2 cellular contexts compared by ENCODE assay signal in the genomic region with DNA sequence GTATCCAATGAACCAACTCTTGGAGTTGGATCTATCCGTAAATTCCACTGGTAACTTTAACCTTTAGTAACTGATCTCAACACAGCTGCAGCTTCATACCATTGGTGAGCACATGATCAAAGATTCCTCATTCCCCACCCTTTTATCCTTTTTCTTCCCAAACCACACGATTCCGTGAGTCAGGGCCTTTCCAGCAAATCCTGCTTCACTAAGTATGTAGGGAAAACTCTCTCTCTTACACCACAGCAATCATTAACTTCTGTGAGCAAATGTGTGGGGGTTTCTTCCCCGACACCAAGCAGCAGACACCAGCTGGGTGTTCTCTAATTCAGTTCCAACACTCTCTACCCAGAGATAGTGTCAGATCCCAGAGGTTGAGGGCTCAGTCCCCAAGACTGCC.
TF ChIP-seq lines count a peak whose summit lies in the region.

No MANE protein-coding gene starts in this region.

TF ChIP-seq in IMR-90, 13 proteins besides CTCF, POLR2A, EP300 and RAD21:
- TF ChIP-seq FOS (IDR thresholded peaks at IDR 0.05; ENCODE audit: low read depth, low read length) (peak; percentile 32; the same call in 1 of the 2 replicates), RCOR1 (IDR thresholded peaks at IDR 0.05; ENCODE audit: insufficient replicate concordance, low read length) (no peak), SMC3 (IDR thresholded peaks at IDR 0.05; ENCODE audit: low read depth, low read length) (no peak), MXI1 (IDR thresholded peaks at IDR 0.05; ENCODE audit: borderline replicate concordance, low read depth, low read length) (peak; percentile 30; the same call in 1 of the 2 replicates), NFE2L2 (IDR thresholded peaks at IDR 0.05; ENCODE audit: low read depth, low read length) (no peak), ELK1 (IDR thresholded peaks at IDR 0.05; ENCODE audit: borderline replicate concordance, low read depth, low read length) (no peak), MAZ (IDR thresholded peaks at IDR 0.05; ENCODE audit: borderline replicate concordance, low read depth, low read length) (0 out of 2 replicates have a peak, but pooled peaks have one; percentile 30), CHD1 (IDR thresholded peaks at IDR 0.05; ENCODE audit: low read depth, low read length) (no peak), MAFK (IDR thresholded peaks at IDR 0.05; ENCODE audit: low read depth, low read length) (0 out of 2 replicates have a peak, but pooled peaks have one; percentile 17), BHLHE40 (IDR thresholded peaks at IDR 0.05; ENCODE audit: low read depth, low read length) (peak; percentile 67; the same call in 1 of the 2 replicates), CEBPB (IDR thresholded peaks at IDR 0.05; ENCODE audit: low read depth, low read length) (no peak), RFX5 (IDR thresholded peaks at IDR 0.05; ENCODE audit: low read depth, low read length) (no peak)
- TF ChIP-seq, protein P1, sequence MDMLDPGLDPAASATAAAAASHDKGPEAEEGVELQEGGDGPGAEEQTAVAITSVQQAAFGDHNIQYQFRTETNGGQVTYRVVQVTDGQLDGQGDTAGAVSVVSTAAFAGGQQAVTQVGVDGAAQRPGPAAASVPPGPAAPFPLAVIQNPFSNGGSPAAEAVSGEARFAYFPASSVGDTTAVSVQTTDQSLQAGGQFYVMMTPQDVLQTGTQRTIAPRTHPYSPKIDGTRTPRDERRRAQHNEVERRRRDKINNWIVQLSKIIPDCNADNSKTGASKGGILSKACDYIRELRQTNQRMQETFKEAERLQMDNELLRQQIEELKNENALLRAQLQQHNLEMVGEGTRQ (IDR thresholded peaks at IDR 0.05; ENCODE audit: low read depth, low read length): peak; percentile 72

TF ChIP-seq in GM12891, 5 proteins besides CTCF, POLR2A, EP300 and RAD21:
- no peak for TF ChIP-seq TAF1 (IDR thresholded peaks at IDR 0.05; ENCODE audit: low read depth, low read length)
- TF ChIP-seq POLR2AphosphoS5 (IDR thresholded peaks at IDR 0.05; ENCODE audit: low read depth, low read length): no peak
- TF ChIP-seq PAX5 (IDR thresholded peaks at IDR 0.05; ENCODE audit: insufficient read depth, low read length, severe bottlenecking): no peak
- TF ChIP-seq POU2F2 (IDR thresholded peaks at IDR 0.05; ENCODE audit: low read depth, low read length): no peak
- no peak for TF ChIP-seq SPI1 (IDR thresholded peaks at IDR 0.05; ENCODE audit: low read depth, low read length)
